ENCODE assay signal across 8 cellular contexts in genomic region chrX:130172127-130172834, GRCh38. TPM values are rescaled to one million over a fixed set of nuclear protein-coding genes. Genes with fewer than 3 reads are reported as not detected.
A peak's percentile ranks its signal among the peaks of the same experiment; 100 is the strongest.
DNase-seq lines count a peak whose midpoint lies in the region; ATAC-seq and TF ChIP-seq lines count a peak whose summit lies in the region.

No MANE protein-coding gene starts in this region.

- H3K9me3 Mint-ChIP-seq in Caco-2 (ENCODE audit: unreplicated experiment) (no peaks in the 10 kb centered on the region), endodermal cell (peaks cover 37% of the 10 kb centered on the region)

- POLR2A ChIA-PET in Caco-2 (lab: Charles Lee) = no interaction called here

- H3K4me1 ChIP-seq in Caco-2 (no peaks in the 10 kb centered on the region), endodermal cell (ENCODE audit: control insufficient read depth, insufficient read depth, low read length) (no peaks in the 10 kb centered on the region), osteoblast (ENCODE audit: insufficient read depth, low read length) (peaks cover 24% of the 10 kb centered on the region)

- no peaks in the 10 kb centered on the region for H3K36me3 Mint-ChIP-seq in Caco-2 (ENCODE audit: insufficient read depth, unreplicated experiment)
- no peaks in the 10 kb centered on the region for H3K36me3 Mint-ChIP-seq in endodermal cell (ENCODE audit: low read depth)

- H3K27me3 ChIP-seq in Caco-2 (replicated peaks; ENCODE audit: control insufficient read depth, insufficient read depth, low read length) (no peaks in the 10 kb centered on the region), endodermal cell (ENCODE audit: control insufficient read depth, insufficient read depth, low read length, poor library complexity, severe bottlenecking) (peaks cover 36% of the 10 kb centered on the region), osteoblast (ENCODE audit: insufficient read depth, low read length) (no peaks in the 10 kb centered on the region)

- no peak overlapping the region for H3K9ac ChIP-seq in endodermal cell (ENCODE audit: extremely low read depth, low read length, poor library complexity, severe bottlenecking)

- H3K4me3 Mint-ChIP-seq in Caco-2 (ENCODE audit: unreplicated experiment) (peak overlapping the region; percentile 76), endodermal cell (peak overlapping the region; percentile 54)

- no peak for ATAC-seq in GM21529 (IDR thresholded peaks at IDR 0.05; ENCODE audit: unreplicated experiment)
- no peak for ATAC-seq in HG02870 (IDR thresholded peaks at IDR 0.05; ENCODE audit: unreplicated experiment)

- H3K4me3 ChIP-seq in Caco-2 (ENCODE audit: low read depth, low read length) (peak overlapping the region; percentile 53; the same call in 1 of the 2 replicates), endodermal cell (ENCODE audit: low read length) (peak overlapping the region; percentile 69), osteoblast (ENCODE audit: insufficient read depth, low read length) (peak overlapping the region; percentile 69)

- H3K27ac Mint-ChIP-seq in Caco-2 (ENCODE audit: unreplicated experiment) (no peak overlapping the region), endodermal cell (no peak overlapping the region)

- peak overlapping the region; percentile 80 for H3K4me2 ChIP-seq in osteoblast (ENCODE audit: insufficient read depth, low read length)

- no TSS peak for BruUV-seq in Caco-2 (replicated peaks; lab: Mats Ljungman, UMichigan)

- H3K27me3 Mint-ChIP-seq in Caco-2 (ENCODE audit: insufficient read depth, unreplicated experiment) (no peaks in the 10 kb centered on the region), endodermal cell (ENCODE audit: insufficient read depth) (peaks cover 46% of the 10 kb centered on the region)

- H3K79me2 ChIP-seq in osteoblast (ENCODE audit: insufficient read depth, low read length) = no peaks in the 10 kb centered on the region

- TF ChIP-seq CTCF in Caco-2 (IDR thresholded peaks at IDR 0.05; ENCODE audit: insufficient read depth in 1 of 2, low read depth in 1 of 2, low read length in 1 of 2, severe bottlenecking in 1 of 2, unreplicated experiment in 1 of 2) (no peak), endodermal cell (conservative IDR thresholded peaks at IDR 0.05) (peak; percentile 16), osteoblast (IDR thresholded peaks at IDR 0.05; ENCODE audit: extremely low read depth, low read depth, low read length) (no peak)

- WGBS in endodermal cell (ENCODE audit: insufficient coverage in 1 of 2, insufficient read length in 1 of 2), 2 experiments = 23% methylated on average over 34 of the region's 34 CpGs; no CpG with 5 or more reads in 1 of the 2 experiments

- no peaks in the 10 kb centered on the region for H3K36me3 ChIP-seq in Caco-2 (ENCODE audit: control insufficient read depth, insufficient read depth, low read length)
- no peaks in the 10 kb centered on the region for H3K36me3 ChIP-seq in endodermal cell (ENCODE audit: control insufficient read depth, insufficient read depth, low read length)
- H3K36me3 ChIP-seq in osteoblast (ENCODE audit: insufficient read depth, low read length) = no peaks in the 10 kb centered on the region

- no peak overlapping the region for H3K27ac ChIP-seq in endodermal cell (ENCODE audit: low read depth, low read length)
- H3K27ac ChIP-seq in osteoblast (ENCODE audit: low read depth, low read length) = no peak overlapping the region

- no peaks in the 10 kb centered on the region for H4K20me1 ChIP-seq in osteoblast (ENCODE audit: insufficient read depth, low read length)

- no peaks in the 10 kb centered on the region for H3K9me3 ChIP-seq in Caco-2
- no peaks in the 10 kb centered on the region for H3K9me3 ChIP-seq in endodermal cell (ENCODE audit: control insufficient read depth, low read length)
- no peaks in the 10 kb centered on the region for H3K9me3 ChIP-seq in osteoblast (ENCODE audit: low read depth, low read length)

- CTCF ChIA-PET in Caco-2 (lab: Charles Lee) = no interaction called here

- peak overlapping the region; percentile 42 for H2AFZ ChIP-seq in osteoblast (ENCODE audit: low read length)

- DNase-seq in Caco-2 = no peak
- peak; percentile 21 for DNase-seq in NCI-H526 treated with DMSO at 0.1 percent for 48 hours (lab: John Stamatoyannopoulos, UW)
- peak; percentile 57 for DNase-seq in endodermal cell
- no peak for DNase-seq in osteoblast (ENCODE audit: insufficient read length, low spot score, missing footprints)
- DNase-seq in cortex of kidney (lab: John Stamatoyannopoulos, UW) = no peak
- DNase-seq in hepatic stellate cell (ENCODE audit: low spot score) = no peak

- intact Hi-C loops in Caco-2 (cut with micrococcal nuclease; ENCODE audit: unreplicated experiment) = no loop called here

- H3K4me1 Mint-ChIP-seq in Caco-2 (ENCODE audit: low read depth, unreplicated experiment) (peaks cover 5% of the 10 kb centered on the region), endodermal cell (no peaks in the 10 kb centered on the region)

RNA-seq across cellular contexts. Expression of gene RAB33A, which starts 0.5 kb away (rescaled TPM):
- total RNA-seq in Caco-2 (2022) = 0.35 TPM in 1 of 2 replicates, not detected in the other
- total RNA-seq in endodermal cell = not detected
- 10.5 TPM for polyA plus RNA-seq in endodermal cell (2013, experiment 1 of 2)
- 11.6 TPM for polyA plus RNA-seq in endodermal cell (2013, experiment 2 of 2)
- 6.2 and 8.0 TPM in 2 replicates for total RNA-seq in osteoblast

RNA-seq across cellular contexts. Expression of gene AIFM1, which starts 6.6 kb away (rescaled TPM):
- total RNA-seq in Caco-2 (2022) (53.0 and 55.4 TPM in 2 replicates), endodermal cell (10 to 100 TPM; 53.7 to 58.7 TPM), osteoblast (13.8 and 15.2 TPM in 2 replicates)
- polyA plus RNA-seq in endodermal cell (2013, experiment 1 of 2) = 27.9 TPM
- 30.2 TPM for polyA plus RNA-seq in endodermal cell (2013, experiment 2 of 2)

Comparison
In these comparisons a context has a peak if more than half of its experiments do, and no peak if none do; other contexts are left out.
1. DNase-seq: peak in NCI-H526 treated with DMSO at 0.1 percent for 48 hours (single experiment) and endodermal cell (single experiment); none in Caco-2 (0 of 2), osteoblast (single experiment), cortex of kidney (single experiment) and hepatic stellate cell (single experiment).
2. Peak in every context shown above with its lines, with median percentiles within 50 percentile points of each other: H3K4me3 ChIP-seq.